9 cellular contexts compared by ENCODE assay signal in the genomic region with DNA sequence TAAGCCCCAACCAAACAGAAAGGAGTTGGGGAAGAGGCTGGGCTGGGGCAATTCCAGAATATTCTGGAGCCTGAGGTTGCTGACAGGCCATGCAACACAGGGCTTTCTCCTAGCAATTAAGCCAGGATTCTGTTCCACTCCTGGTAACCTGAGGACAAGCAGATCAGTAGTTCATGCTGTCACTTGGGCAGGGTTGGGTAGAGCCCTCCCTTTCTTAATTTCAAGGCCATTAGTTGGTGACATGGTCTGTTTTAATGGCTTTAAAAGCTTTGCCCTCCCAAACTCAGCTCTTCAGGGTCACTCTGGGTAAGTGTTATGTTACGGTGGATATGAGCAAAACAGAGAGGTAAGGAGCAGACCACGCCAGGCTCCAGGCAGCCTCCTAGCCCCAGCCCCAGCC. TPM values are rescaled to one million over a fixed set of nuclear protein-coding genes. Genes with fewer than 3 reads are reported as not detected.
DNase-seq lines count a peak whose midpoint lies in the region; ATAC-seq and TF ChIP-seq lines count a peak whose summit lies in the region.
"Had no signal": no experiment of that assay in that cellular context is flagged by ENCODE, and none has a peak within 500 bp of the region (broad histone marks: within the 10 kb centered on the region; RNA-seq: fewer than 3 reads in every experiment).

No MANE protein-coding gene starts in this region.

- intact Hi-C loops in Calu3 (cut with micrococcal nuclease; ENCODE audit: unreplicated experiment), result no loop called here

- no peak for ATAC-seq in gastroesophageal sphincter

- no peaks in the 10 kb centered on the region for H3K27me3 ChIP-seq in gastroesophageal sphincter

- DNase-seq in RWPE1 (ENCODE audit: low spot score), result no peak
- DNase-seq in SIG-M5 (lab: John Stamatoyannopoulos, UW), result no peak
- no peak for DNase-seq in NOMO-1 treated with DMSO at 0.1 percent for 48 hours (lab: John Stamatoyannopoulos, UW; ENCODE audit: unreplicated experiment)
- no peak for DNase-seq in activated gamma-delta T cell treated with Interleukin-2 at 50 U/mL for 16 hours
- no peak for DNase-seq in Calu3
- DNase-seq: activated naive CD4-positive, alpha-beta T cell treated with anti-CD3 and anti-CD28 coated beads for 36 hours had no signal

- H3K4me3 ChIP-seq in gastroesophageal sphincter, result no peak overlapping the region
- H3K4me3 ChIP-seq in skin epidermis, result no peak overlapping the region

- 92% methylated on average over 2 of the region's 2 CpGs; no CpG with 5 or more reads in 1 of the 2 donors for WGBS in gastroesophageal sphincter (ENCODE audit: low coverage in 1 of 2), 2 donors

- H3K4me3 Mint-ChIP-seq in Calu3 (ENCODE audit: low read depth, unreplicated experiment), result no peak overlapping the region
- H3K4me3 Mint-ChIP-seq: activated naive CD4-positive, alpha-beta T cell treated with anti-CD3 and anti-CD28 coated beads for 36 hours had no signal

- TF ChIP-seq POLR2A in gastroesophageal sphincter (IDR thresholded peaks at IDR 0.05), result no peak

- peaks cover 27% of the 10 kb centered on the region for H3K4me1 Mint-ChIP-seq in Calu3 (ENCODE audit: low read depth, unreplicated experiment)

- no peak for TF ChIP-seq CTCF in C4-2B (conservative IDR thresholded peaks at IDR 0.05)
- TF ChIP-seq CTCF in RWPE1 (conservative IDR thresholded peaks at IDR 0.05; ENCODE audit: low read depth), result no peak
- TF ChIP-seq CTCF in gastroesophageal sphincter (IDR thresholded peaks at IDR 0.05), result no peak
- TF ChIP-seq CTCF in Calu3 (IDR thresholded peaks at IDR 0.05; ENCODE audit: unreplicated experiment), result no peak

- H3K27me3 Mint-ChIP-seq in Calu3 (ENCODE audit: unreplicated experiment), result no peaks in the 10 kb centered on the region

- H3K36me3 ChIP-seq in gastroesophageal sphincter, result peaks cover 0 to 36% of the 10 kb centered on the region in 2 donors

- POLR2A ChIA-PET in RWPE1 (lab: Yijun Ruan, JAX; ENCODE audit: low non-redundant PET), result no interaction called here

- no TSS peak for BruUV-seq in Calu3 (replicated peaks; lab: Mats Ljungman, UMichigan)

- no peaks in the 10 kb centered on the region for H3K9me3 Mint-ChIP-seq in Calu3 (ENCODE audit: low read depth, unreplicated experiment)
- H3K9me3 Mint-ChIP-seq: activated naive CD4-positive, alpha-beta T cell treated with anti-CD3 and anti-CD28 coated beads for 36 hours had no signal

- H3K27ac Mint-ChIP-seq in Calu3 (ENCODE audit: unreplicated experiment), result no peak overlapping the region
- H3K27ac Mint-ChIP-seq: activated naive CD4-positive, alpha-beta T cell treated with anti-CD3 and anti-CD28 coated beads for 36 hours had no signal

- no peak for TF ChIP-seq EP300 in gastroesophageal sphincter (IDR thresholded peaks at IDR 0.05)

- H3K27ac ChIP-seq in C4-2B (peak overlapping the region; percentile 79), RWPE1 (peak overlapping the region; percentile 80), gastroesophageal sphincter (peak overlapping the region; percentile 51 to 94 (median 72)), skin epidermis (peak overlapping the region in 16 of 21 experiments; percentile 0 to 77 (median 46))

- CTCF ChIA-PET in RWPE1 (lab: Yijun Ruan, JAX) (interaction anchor here (0.7 to 1.5 kb wide), 2 partner anchors 10 to 52 kb away, joined by 4 read pairs; no protein-coding TSS in a partner anchor), Calu3 (lab: Charles Lee) (interaction anchor here (0.7 kb wide), 1 partner anchor 98 kb away, joined by 5 read pairs; no protein-coding TSS in a partner anchor)

- no peaks in the 10 kb centered on the region for H3K9me3 ChIP-seq in gastroesophageal sphincter

- H3K4me1 ChIP-seq in gastroesophageal sphincter, result peaks cover 0 to 72% (median 33%) of the 10 kb centered on the region in 3 donors

- H3K36me3 Mint-ChIP-seq in Calu3 (ENCODE audit: insufficient read depth, unreplicated experiment), result peaks cover 47% of the 10 kb centered on the region

RNA-seq across cellular contexts. Expression of gene CEP295NL, which starts 27.7 kb away (rescaled TPM):
- total RNA-seq in gastroesophageal sphincter, result 1 to 10 TPM; 1.6 to 9.0 (median 3.8) TPM
- total RNA-seq in Calu3 (2022), result 4.6 and 6.0 TPM in 2 replicates
- total RNA-seq: activated naive CD4-positive, alpha-beta T cell treated with anti-CD3 and anti-CD28 coated beads for 36 hours had no signal

RNA-seq across cellular contexts. Expression of gene USP36, which starts 34.7 kb away (rescaled TPM):
- total RNA-seq in gastroesophageal sphincter, result 10 to 100 TPM; 26.6 to 44.0 (median 34.6) TPM
- 79.5 and 84.3 TPM in 2 replicates for total RNA-seq in Calu3 (2022)

RNA-seq across cellular contexts. Expression of gene TIMP2, which starts 49.9 kb away (rescaled TPM):
- total RNA-seq in gastroesophageal sphincter (100 to 1,000 TPM; 172 to 315 (median 211) TPM), Calu3 (2022) (246 and 262 TPM in 2 replicates)
